8 cellular contexts compared by ENCODE assay signal in genomic region chr1:32701951-32702598, GRCh38. TPM values are rescaled to one million over a fixed set of nuclear protein-coding genes. Genes with fewer than 3 reads are reported as not detected.
A peak's percentile ranks its signal among the peaks of the same experiment; 100 is the strongest.
DNase-seq lines count a peak whose midpoint lies in the region; ATAC-seq and TF ChIP-seq lines count a peak whose summit lies in the region.

No MANE protein-coding gene starts in this region.

- TF ChIP-seq CTCF in BJ (IDR thresholded peaks at IDR 0.05; ENCODE audit: insufficient read depth, low read depth, low read length) (no peak), coronary artery (IDR thresholded peaks at IDR 0.05) (no peak), lung (IDR thresholded peaks at IDR 0.05; ENCODE audit: control extremely low read depth, extremely low read depth) (no peak)

- no peaks in the 10 kb centered on the region for H3K36me3 Mint-ChIP-seq in activated CD4-positive, alpha-beta memory T cell treated with anti-CD3 and anti-CD28 coated beads, Interleukin-2, amount 10 ng/mL, durations not matched to agents 7 days and 5 days (ENCODE audit: low read depth)

- H3K4me1 Mint-ChIP-seq in activated CD4-positive, alpha-beta memory T cell treated with anti-CD3 and anti-CD28 coated beads, Interleukin-2, amount 10 ng/mL, durations not matched to agents 7 days and 5 days, result peaks cover 11% of the 10 kb centered on the region

- H3K4me3 ChIP-seq in BJ (ENCODE audit: low read depth, low read length) (peak overlapping the region; percentile 76), coronary artery (peak overlapping the region; percentile 77), lung (peak overlapping the region; percentile 45), urinary bladder (ENCODE audit: low read depth, low read length) (peak overlapping the region; percentile 71)

- H3K4me1 ChIP-seq in lung (ENCODE audit: control insufficient read depth in 2 of 2, insufficient read depth in 2 of 2, low read length in 2 of 2), result peaks cover 0 to 17% of the 10 kb centered on the region in 2 donors
- H3K4me1 ChIP-seq in urinary bladder (ENCODE audit: insufficient read depth), result no peaks in the 10 kb centered on the region

- H3K9me3 ChIP-seq in lung (ENCODE audit: control insufficient read depth in 2 of 2, insufficient read depth in 1 of 2, low read length in 1 of 2), result no peaks in the 10 kb centered on the region

- CTCF ChIA-PET in BJ (lab: Yijun Ruan, JAX), result interaction anchor here (1.4 to 6.6 kb wide), 3 partner anchors 11 to 71 kb away, joined by 4 to 44 read pairs (median 23); no protein-coding TSS in a partner anchor
- CTCF ChIA-PET in activated CD4-positive, alpha-beta memory T cell treated with anti-CD3 and anti-CD28 coated beads, Interleukin-2, amount 10 ng/mL, durations not matched to agents 7 days and 5 days (lab: Charles Lee), result interaction anchor here (1.2 to 2.0 kb wide), 2 partner anchors 10 to 71 kb away, joined by 3 to 6 read pairs; no protein-coding TSS in a partner anchor

- POLR2A ChIA-PET in BJ (lab: Charles Lee), result interaction anchor here (0.6 kb wide), 2 partner anchors 44 to 52 kb away, joined by 3 read pairs; partner anchors contain the start of gene ZBTB8OS
- POLR2A ChIA-PET in activated CD4-positive, alpha-beta memory T cell treated with anti-CD3 and anti-CD28 coated beads, Interleukin-2, amount 10 ng/mL, durations not matched to agents 7 days and 5 days (lab: Charles Lee), result no interaction called here

- H3K27ac Mint-ChIP-seq in activated CD4-positive, alpha-beta memory T cell treated with anti-CD3 and anti-CD28 coated beads, Interleukin-2, amount 10 ng/mL, durations not matched to agents 7 days and 5 days, result no peak overlapping the region

- peaks cover 33% of the 10 kb centered on the region for H3K27me3 Mint-ChIP-seq in activated CD4-positive, alpha-beta memory T cell treated with anti-CD3 and anti-CD28 coated beads, Interleukin-2, amount 10 ng/mL, durations not matched to agents 7 days and 5 days

- peaks cover 2% of the 10 kb centered on the region; the same call in 1 of the 2 replicates for H3K36me3 ChIP-seq in BJ (ENCODE audit: control insufficient read depth, insufficient read depth, low read length)
- H3K36me3 ChIP-seq in lung (ENCODE audit: control insufficient read depth in 2 of 2, insufficient read depth in 2 of 2, low read length in 2 of 2), result no peaks in the 10 kb centered on the region
- no peaks in the 10 kb centered on the region for H3K36me3 ChIP-seq in urinary bladder (ENCODE audit: insufficient read depth)

- ATAC-seq in lung (ENCODE audit: insufficient read depth, low FRiP score), result no peak
- no peak for ATAC-seq in GM18520 (IDR thresholded peaks at IDR 0.05; ENCODE audit: unreplicated experiment)

- H3K9me3 Mint-ChIP-seq in activated CD4-positive, alpha-beta memory T cell treated with anti-CD3 and anti-CD28 coated beads, Interleukin-2, amount 10 ng/mL, durations not matched to agents 7 days and 5 days, result no peaks in the 10 kb centered on the region

- no peak overlapping the region for H3K4me3 Mint-ChIP-seq in activated CD4-positive, alpha-beta memory T cell treated with anti-CD3 and anti-CD28 coated beads, Interleukin-2, amount 10 ng/mL, durations not matched to agents 7 days and 5 days

- H3K27me3 ChIP-seq in BJ (ENCODE audit: control insufficient read depth, insufficient read depth, low read length) (no peaks in the 10 kb centered on the region), lung (ENCODE audit: control insufficient read depth, insufficient read depth) (no peaks in the 10 kb centered on the region)

- WGBS in lung, 2 donors, result 7 to 17% methylated on average over 16 to 27 of the region's 27 CpGs
- 4% methylated on average over 27 of the region's 27 CpGs for WGBS in urinary bladder

- H3K27ac ChIP-seq in coronary artery, result peak overlapping the region; percentile 91 to 98
- peak overlapping the region; percentile 44 to 76 for H3K27ac ChIP-seq in lung (ENCODE audit: low read depth in 1 of 2, low read length in 1 of 2)
- H3K27ac ChIP-seq in urinary bladder (ENCODE audit: low read depth), result peak overlapping the region; percentile 12

- no peak for DNase-seq in BJ (ENCODE audit: low read depth)
- peak; percentile 69 for DNase-seq in NCI-H1105 treated with DMSO at 0.1 percent for 48 hours (lab: John Stamatoyannopoulos, UW)
- peak; percentile 77 for DNase-seq in coronary artery (ENCODE audit: low spot score)
- peak; percentile 64 for DNase-seq in lung (ENCODE audit: low spot score)
- no peak for DNase-seq in activated CD4-positive, alpha-beta memory T cell treated with anti-CD3 and anti-CD28 coated beads, Interleukin-2, amount 10 ng/mL, durations not matched to agents 7 days and 5 days
- DNase-seq in dedifferentiated amniotic fluid mesenchymal stem cell (ENCODE audit: extremely low spot score), result no peak

RNA-seq across cellular contexts. Expression of gene SYNC, which starts 0.5 kb away (rescaled TPM):
- polyA plus RNA-seq in BJ (2011; rRNA removed) (57.3 and 60.5 TPM in 2 replicates), lung (1 to 10 TPM; 2.0 to 5.4 TPM), urinary bladder (13.3 TPM)
- 29.3 and 34.6 TPM in 2 replicates for polyA minus RNA-seq in BJ (2011; rRNA and poly(A)+ RNA removed)
- total RNA-seq in lung (10 to 100 TPM in 1 of 2 donors, 1 to 10 TPM in 1; 6.0 to 15.4 TPM), urinary bladder (22.4 TPM)
- total RNA-seq in activated CD4-positive, alpha-beta memory T cell treated with anti-CD3 and anti-CD28 coated beads, Interleukin-2, amount 10 ng/mL, durations not matched to agents 7 days and 5 days, result not detected

RNA-seq across cellular contexts. Expression of gene RBBP4, which starts 51.1 kb away (rescaled TPM):
- 67.0 and 102 TPM in 2 replicates for polyA plus RNA-seq in BJ (2011; rRNA removed)
- polyA minus RNA-seq in BJ (2011; rRNA and poly(A)+ RNA removed), result 64.0 and 72.0 TPM in 2 replicates
- 100 to 1,000 TPM; 151 to 205 TPM for total RNA-seq in lung
- 10 to 100 TPM; 37.7 to 63.5 TPM for polyA plus RNA-seq in lung
- 151 TPM for total RNA-seq in urinary bladder
- 82.6 TPM for polyA plus RNA-seq in urinary bladder
- 100 to 1,000 TPM; 271 to 277 TPM for total RNA-seq in activated CD4-positive, alpha-beta memory T cell treated with anti-CD3 and anti-CD28 coated beads, Interleukin-2, amount 10 ng/mL, durations not matched to agents 7 days and 5 days

RNA-seq across cellular contexts. Expression of gene ZBTB8OS, which starts 51.7 kb away (rescaled TPM):
- polyA plus RNA-seq in BJ (2011; rRNA removed) (21.1 and 50.9 TPM in 2 replicates), lung (10 to 100 TPM; 52.5 to 86.1 TPM), urinary bladder (33.9 TPM)
- polyA minus RNA-seq in BJ (2011; rRNA and poly(A)+ RNA removed), result 5.8 and 6.4 TPM in 2 replicates
- total RNA-seq in lung (10 to 100 TPM; 26.7 to 40.1 TPM), urinary bladder (37.4 TPM)
- 10 to 100 TPM; 58.1 to 60.4 TPM for total RNA-seq in activated CD4-positive, alpha-beta memory T cell treated with anti-CD3 and anti-CD28 coated beads, Interleukin-2, amount 10 ng/mL, durations not matched to agents 7 days and 5 days

Comparison
In these comparisons a context has a peak if more than half of its experiments do, and no peak if none do; other contexts are left out.
1. DNase-seq: peak in NCI-H1105 treated with DMSO at 0.1 percent for 48 hours (single experiment), coronary artery (single experiment) and lung (single experiment); none in BJ (single experiment), activated CD4-positive, alpha-beta memory T cell treated with anti-CD3 and anti-CD28 coated beads, Interleukin-2, amount 10 ng/mL, durations not matched to agents 7 days and 5 days (single experiment) and dedifferentiated amniotic fluid mesenchymal stem cell (single experiment).
2. H3K27ac ChIP-seq: peak in every context shown above with its lines; median percentile 94 in coronary artery; 60 in lung; 12 in urinary bladder.
3. RNA of gene SYNC, which starts 0.5 kb away (total RNA-seq): 22.4 TPM in urinary bladder (single experiment) and 6.0 to 15.4 TPM in lung; not detected in activated CD4-positive, alpha-beta memory T cell treated with anti-CD3 and anti-CD28 coated beads, Interleukin-2, amount 10 ng/mL, durations not matched to agents 7 days and 5 days; every median in the first group is over 4 times any median in the second.
4. Peak in every context shown above with its lines, with median percentiles within 50 percentile points of each other: H3K4me3 ChIP-seq.